Comparison of ENCODE assay signal across 14 cellular contexts in genomic region chr9:127361561-127361960, GRCh38. TPM values are rescaled to one million over a fixed set of nuclear protein-coding genes. Genes with fewer than 3 reads are reported as not detected.
A peak's percentile ranks its signal among the peaks of the same experiment; 100 is the strongest.
DNase-seq lines count a peak whose midpoint lies in the region; ATAC-seq, FAIRE-seq and TF ChIP-seq lines count a peak whose summit lies in the region.
"Had no signal": no experiment of that assay in that cellular context is flagged by ENCODE, and none has a peak within 500 bp of the region (broad histone marks: within the 10 kb centered on the region; RNA-seq: fewer than 3 reads in every experiment).

No MANE protein-coding gene starts in this region.

- in situ Hi-C loops in GM12878 (cut with MboI), result no loop called here

- ATAC-seq in GM12878 (peak; percentile 81), GM21528 (IDR thresholded peaks at IDR 0.05; ENCODE audit: low FRiP score, unreplicated experiment) (no peak)

- H3K27ac ChIP-seq in GM12878 (ENCODE audit: control insufficient read depth, insufficient read depth) (peak overlapping the region; percentile 17; the same call in 1 of the 2 replicates), substantia nigra (ENCODE audit: low read depth, low read length, poor library complexity, severe bottlenecking) (no peak overlapping the region)
- H3K27ac ChIP-seq: VCaP had no signal

- TF ChIP-seq RAD21 in GM12878 (IDR thresholded peaks at IDR 0.05; ENCODE audit: insufficient read depth, low read depth, low read length), result no peak

- H3K27me3 ChIP-seq in GM12878 (replicated peaks in 1 of 2; ENCODE audit: control insufficient read depth in 2 of 2, insufficient read depth in 2 of 2, low read length in 1 of 2) (no peaks in the 10 kb centered on the region), mucosa of stomach (ENCODE audit: control insufficient read depth, insufficient read depth, low read length) (no peaks in the 10 kb centered on the region)

- no peaks in the 10 kb centered on the region for H3K79me2 ChIP-seq in GM12878 (ENCODE audit: control insufficient read depth, insufficient read depth, low read length)

- TF ChIP-seq EP300 in GM12878 (IDR thresholded peaks at IDR 0.05; ENCODE audit: borderline replicate concordance in 1 of 2, control insufficient read depth in 1 of 2, low read depth in 2 of 2, low read length in 2 of 2), result no peak

- no peak overlapping the region for H3K4me2 ChIP-seq in GM12878 (ENCODE audit: control insufficient read depth, insufficient read depth)

- RAD21 ChIA-PET in GM12878 (lab: Charles Lee; ENCODE audit: unreplicated experiment), result no interaction called here

- no peak for FAIRE-seq in GM12878 (lab: Jason Lieb, UNC)

- no peak for TF ChIP-seq POLR2A in GM12878 (IDR thresholded peaks at IDR 0.05; ENCODE audit: low read depth, low read length)
- no peak for TF ChIP-seq POLR2A in lower leg skin (IDR thresholded peaks at IDR 0.05)

- POLR2A ChIA-PET in GM12878 (lab: Charles Lee), result no interaction called here

- DNase-seq in GM12865 (ENCODE audit: low read depth) (peak; percentile 42), MV-4-11 (lab: John Stamatoyannopoulos, UW) (peak; percentile 52), GM12878 (ENCODE audit: low read depth, low spot score) (peak; percentile 15), substantia nigra (lab: John Stamatoyannopoulos, UW) (no peak), ecto neural progenitor cell (ENCODE audit: low spot score) (no peak), lower leg skin (ENCODE audit: low spot score in 2 of 2) (no peak)
- DNase-seq: activated T-cell treated with anti-CD3 and anti-CD28 coated beads, Interleukin-2, amount 50 U/mL, for 24 hours; naive B cell; NCI-H1436; NCI-H510A; stimulated activated CD4-positive, alpha-beta T cell treated with anti-CD3 and anti-CD28 coated beads, Interleukin-4, amount 100 ng/mL, for 24 hours had no signal

- SMC1A ChIA-PET in GM12878 (lab: Charles Lee; ENCODE audit: uncharacterized antibody, unreplicated experiment), result no interaction called here

- CTCF ChIA-PET in GM12878 (lab: Yijun Ruan, JAX), result no interaction called here

- WGBS in GM12878 (ENCODE audit: insufficient coverage, insufficient replicate concordance, low lambda C conversion rate, missing lambda C conversion rate), result 26% methylated on average over 3 of the region's 3 CpGs
- WGBS in lower leg skin, 2 donors, result 21 to 50% methylated on average over 3 of the region's 3 CpGs

- intact Hi-C loops in GM12878 (cut with micrococcal nuclease; ENCODE audit: unreplicated experiment) (no loop called here), lower leg skin (cut with DNase I; ENCODE audit: low total_unique reads) (no loop called here)

- no TSS peak for BruUV-seq in GM12878 (replicated peaks; lab: Mats Ljungman, UMichigan)

- H3K36me3 ChIP-seq in GM12878 (ENCODE audit: control insufficient read depth in 2 of 2, insufficient read depth in 2 of 2, low read length in 1 of 2) (no peaks in the 10 kb centered on the region), mucosa of stomach (ENCODE audit: control insufficient read depth, insufficient read depth, low read length) (no peaks in the 10 kb centered on the region)

- peak overlapping the region; percentile 59 for H2AFZ ChIP-seq in GM12878 (ENCODE audit: control insufficient read depth, low read depth, low read length)

- TF ChIP-seq CTCF in GM12865 (IDR thresholded peaks at IDR 0.05; ENCODE audit: insufficient read depth, low read depth, low read length, missing control alignments) (no peak), GM12878 (IDR thresholded peaks at IDR 0.05 in 2 of 3, conservative IDR thresholded peaks at IDR 0.05 in 1 of 3; ENCODE audit: control insufficient read depth in 2 of 3, extremely low read depth in 1 of 3, insufficient read depth in 1 of 3, low read depth in 3 of 3, low read length in 3 of 3) (no peak), lower leg skin (IDR thresholded peaks at IDR 0.05) (no peak)

- H3K4me1 ChIP-seq in GM12878 (ENCODE audit: control insufficient read depth, insufficient read depth, low read length) (peaks cover 5% of the 10 kb centered on the region; the same call in 1 of the 2 replicates), mucosa of stomach (ENCODE audit: control insufficient read depth, insufficient read depth, low read length) (peaks cover 30% of the 10 kb centered on the region)

- H3K4me3 ChIP-seq in GM12865 (ENCODE audit: low read depth, low read length) (no peak overlapping the region), GM12878 (no peak overlapping the region), mucosa of stomach (ENCODE audit: low read length) (peak overlapping the region; percentile 40), lower leg skin (ENCODE audit: low read depth, poor library complexity, severe bottlenecking) (no peak overlapping the region)

- no peaks in the 10 kb centered on the region for H4K20me1 ChIP-seq in GM12878 (ENCODE audit: control insufficient read depth, insufficient read depth)

- no peak overlapping the region for H3K9ac ChIP-seq in GM12878 (ENCODE audit: control insufficient read depth, insufficient read depth, low read length)
- H3K9ac ChIP-seq in mucosa of stomach (ENCODE audit: low read length), result peak overlapping the region; percentile 84

- H3K9me3 ChIP-seq in GM12878 (replicated peaks; ENCODE audit: control insufficient read depth, insufficient read depth, low read length) (no peaks in the 10 kb centered on the region), mucosa of stomach (ENCODE audit: control insufficient read depth, low read length) (no peaks in the 10 kb centered on the region)

TF ChIP-seq in GM12878, 131 proteins besides CTCF, POLR2A, EP300 and RAD21:
- TF ChIP-seq ZNF592 (IDR thresholded peaks at IDR 0.05) (no peak), HDAC6 (IDR thresholded peaks at IDR 0.05; ENCODE audit: unreplicated experiment) (no peak), SPI1 (IDR thresholded peaks at IDR 0.05; ENCODE audit: borderline replicate concordance, insufficient read depth, low read depth, low read length) (peak; percentile 43; the same call in 1 of the 2 replicates), TBL1XR1 (IDR thresholded peaks at IDR 0.05; ENCODE audit: low read depth, low read length) (no peak), RBBP5 (conservative IDR thresholded peaks at IDR 0.05) (no peak)
- TF ChIP-seq, protein P1, sequence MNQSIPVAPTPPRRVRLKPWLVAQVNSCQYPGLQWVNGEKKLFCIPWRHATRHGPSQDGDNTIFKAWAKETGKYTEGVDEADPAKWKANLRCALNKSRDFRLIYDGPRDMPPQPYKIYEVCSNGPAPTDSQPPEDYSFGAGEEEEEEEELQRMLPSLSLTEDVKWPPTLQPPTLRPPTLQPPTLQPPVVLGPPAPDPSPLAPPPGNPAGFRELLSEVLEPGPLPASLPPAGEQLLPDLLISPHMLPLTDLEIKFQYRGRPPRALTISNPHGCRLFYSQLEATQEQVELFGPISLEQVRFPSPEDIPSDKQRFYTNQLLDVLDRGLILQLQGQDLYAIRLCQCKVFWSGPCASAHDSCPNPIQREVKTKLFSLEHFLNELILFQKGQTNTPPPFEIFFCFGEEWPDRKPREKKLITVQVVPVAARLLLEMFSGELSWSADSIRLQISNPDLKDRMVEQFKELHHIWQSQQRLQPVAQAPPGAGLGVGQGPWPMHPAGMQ (IDR thresholded peaks at IDR 0.05; ENCODE audit: borderline replicate concordance), result no peak

RNA-seq across cellular contexts. Expression of gene SLC2A8, which starts 35.4 kb away (rescaled TPM):
- 11.3 and 13.6 TPM in 2 replicates for total RNA-seq in GM12878 (2013; cell fraction: nucleolus; rRNA removed)
- total RNA-seq in GM12878 (2014; rRNA removed) (11.4 and 17.5 TPM in 2 replicates), GM12878 (2014; rRNA removed; fragmentation: Illumina TruSeq; extraction: Trizol) (4.6 and 4.7 TPM in 2 replicates), GM12878 (2021) (13.3 and 13.7 TPM in 2 replicates), lower leg skin (10 to 100 TPM; 17.6 to 28.7 (median 23.6) TPM)
- polyA plus RNA-seq in GM12878 (2011; ENCODE audit: low read depth), result 5.3 TPM
- polyA plus RNA-seq in GM12878 (2011; rRNA removed) (2.9 and 6.3 TPM in 2 replicates), GM12878 (2014; fragmentation: Illumina TruSeq; extraction: Trizol) (1.6 and 3.3 TPM in 2 replicates), GM12878 (2014; fragmentation: Nextera tagmentation; extraction: Ambion mirVana) (1 to 10 TPM in 1 of 2 experiments, under 1 TPM in 1; 0.31 to 1.4 TPM), GM12878 (2014; rRNA removed) (13.9 and 16.3 TPM in 2 replicates), GM12878 (2016; fragmentation: Nextera tagmentation; extraction: Ambion mirVana) (10 to 100 TPM; 16.8 to 22.7 TPM)
- 7.4 and 13.6 TPM in 2 replicates for polyA plus RNA-seq in GM12878 (2011; cell fraction: cytosol; rRNA removed)
- polyA plus RNA-seq in GM12878 (2011; cell fraction: nucleus; rRNA removed), result 24.0 and 30.3 TPM in 2 replicates
- 9.2 and 9.4 TPM in 2 replicates for polyA plus RNA-seq in GM12878 (2012)
- 5.9 and 12.9 TPM in 2 replicates for polyA minus RNA-seq in GM12878 (2011; rRNA and poly(A)+ RNA removed)
- polyA minus RNA-seq in GM12878 (2011; cell fraction: cytosol; rRNA and poly(A)+ RNA removed), result 7.0 and 9.9 TPM in 2 replicates
- polyA minus RNA-seq in GM12878 (2011; cell fraction: nucleus; rRNA and poly(A)+ RNA removed), result 5.0 and 11.5 TPM in 2 replicates

Comparison
In these comparisons a context has a peak if more than half of its experiments do, and no peak if none do; other contexts are left out.
1. DNase-seq: peak in GM12865 (single experiment), MV-4-11 (single experiment) and GM12878 (single experiment); none in substantia nigra (0 of 49), ecto neural progenitor cell (single experiment) and lower leg skin (0 of 2).